22 cellular contexts compared by ENCODE assay signal in the genomic region with DNA sequence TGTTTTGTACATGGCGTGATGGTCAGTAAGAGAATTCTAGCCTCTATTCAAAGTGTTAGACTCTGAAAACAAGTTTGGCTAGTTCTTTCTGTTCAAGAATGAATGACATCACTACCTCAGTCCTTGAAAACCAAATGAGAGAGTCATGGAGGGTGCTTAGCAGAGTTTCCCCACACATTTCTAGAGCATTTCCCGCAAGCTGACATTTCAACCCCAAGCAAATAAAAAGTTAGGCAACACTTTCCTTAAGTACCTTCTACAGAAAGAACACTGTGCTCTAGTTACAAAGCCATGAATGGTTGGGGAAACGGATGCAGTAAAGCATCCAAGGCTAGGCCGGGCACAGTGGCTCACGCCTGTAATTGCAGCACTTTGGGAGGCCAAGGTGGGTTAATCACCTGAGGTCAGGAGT. TPM values are rescaled to one million over a fixed set of nuclear protein-coding genes. Genes with fewer than 3 reads are reported as not detected.
DNase-seq lines count a peak whose midpoint lies in the region; ATAC-seq and TF ChIP-seq lines count a peak whose summit lies in the region.
"Had no signal": no experiment of that assay in that cellular context is flagged by ENCODE, and none has a peak within 500 bp of the region (broad histone marks: within the 10 kb centered on the region; RNA-seq: fewer than 3 reads in every experiment).

No MANE protein-coding gene starts in this region.

- peak in 2 of 6 experiments; percentile 8 to 34 for TF ChIP-seq CTCF in thyroid gland (IDR thresholded peaks at IDR 0.05)

- peaks cover 29 to 31% of the 10 kb centered on the region in 2 donors for H3K4me1 ChIP-seq in thyroid gland

- no peak for ATAC-seq in GM21786 (IDR thresholded peaks at IDR 0.05; ENCODE audit: unreplicated experiment)
- ATAC-seq: heart right ventricle; naive thymus-derived CD8-positive, alpha-beta T cell had no signal

- H3K4me3 ChIP-seq in thyroid gland (replicated peaks in 1 of 3): no peak overlapping the region
- H3K4me3 ChIP-seq: heart right ventricle had no signal

- no peaks in the 10 kb centered on the region for H3K27me3 ChIP-seq in thyroid gland
- H3K27me3 ChIP-seq: heart right ventricle had no signal

- WGBS in thyroid gland, 2 donors: 33 to 61% methylated on average over 5 of the region's 5 CpGs

- H3K27ac ChIP-seq in thyroid gland: peak overlapping the region; percentile 77 to 88 (median 88)
- H3K27ac ChIP-seq: heart right ventricle, HL-60 had no signal

- intact Hi-C loops in thyroid gland (cut with DNase I): no loop called here

- DNase-seq in NCI-H2107 treated with DMSO at 0.1 percent for 48 hours (lab: John Stamatoyannopoulos, UW; ENCODE audit: unreplicated experiment) (peak; percentile 29), NCI-H2107 (lab: John Stamatoyannopoulos, UW) (no peak), astrocyte of the hippocampus (ENCODE audit: low read depth, low spot score) (peak; percentile 54), iris pigment epithelial cell (ENCODE audit: low read depth) (peak; percentile 99), thyroid gland (peak; percentile 76), NCI-H345 (lab: John Stamatoyannopoulos, UW) (no peak), NCI-H187 (lab: John Stamatoyannopoulos, UW) (no peak)
- DNase-seq: 8988T; activated CD4-positive, alpha-beta T cell treated with anti-CD3 and anti-CD28 coated beads, Interleukin-2, amount 10 ng/mL, durations not matched to agents 7 days and 5 days; CD4-positive, alpha-beta T cell; cerebellar nuclear complex; heart right ventricle; KG1; naive thymus-derived CD8-positive, alpha-beta T cell; NCI-H146; NCI-H82; retina; SHP77; stimulated activated CD4-positive, alpha-beta T cell treated with anti-CD3 and anti-CD28 coated beads, Interleukin-1b, Interleukin-23, amount 100 ng/mL, for 48 hours; T1000 had no signal

- no peaks in the 10 kb centered on the region for H3K9me3 ChIP-seq in thyroid gland

- H3K36me3 ChIP-seq in thyroid gland: no peaks in the 10 kb centered on the region
- H3K36me3 ChIP-seq: heart right ventricle had no signal

- TF ChIP-seq POLR2A in thyroid gland (IDR thresholded peaks at IDR 0.05): peak in 1 of 2 donors; percentile 33

RNA-seq across cellular contexts. Expression of gene SLC44A3, which starts 47.9 kb away (rescaled TPM):
- total RNA-seq in thyroid gland: 1 to 10 TPM; 4.0 to 6.7 (median 5.4) TPM
- total RNA-seq: naive thymus-derived CD8-positive, alpha-beta T cell had no signal

Comparison
In these comparisons a context has a peak if more than half of its experiments do, and no peak if none do; other contexts are left out.
1. DNase-seq: peak in NCI-H2107 treated with DMSO at 0.1 percent for 48 hours (single experiment), astrocyte of the hippocampus (single experiment), iris pigment epithelial cell (single experiment) and thyroid gland (2 of 2); none in NCI-H2107 (single experiment), NCI-H345 (single experiment) and NCI-H187 (0 of 2).